Comparison of ENCODE assay signal across 8 cellular contexts in genomic region chr19:41354343-41354974, GRCh38. TPM values are rescaled to one million over a fixed set of nuclear protein-coding genes. Genes with fewer than 3 reads are reported as not detected.
DNase-seq lines count a peak whose midpoint lies in the region; ATAC-seq and TF ChIP-seq lines count a peak whose summit lies in the region.

No MANE protein-coding gene starts in this region.

- TF ChIP-seq CTCF in testis (IDR thresholded peaks at IDR 0.05) = no peak

- H3K27me3 Mint-ChIP-seq in T-helper 1 cell treated with Interleukin-12 subunit alpha and Interleukin-12 subunit beta and Interleukin-4 antibody, amounts not matched to agents 30 μg/mL and 1 μg/mL, for 36 hours (ENCODE audit: low read depth) = no peaks in the 10 kb centered on the region
- H3K27me3 Mint-ChIP-seq in activated T-helper 17 cell treated with anti-CD3 and anti-CD28 coated beads, Interleukin-2, amount 50 U/mL, for 72 hours = no peaks in the 10 kb centered on the region

- H3K4me3 ChIP-seq in iPS-20b (ENCODE audit: low read length) = peak overlapping the region; percentile 72
- H3K4me3 ChIP-seq in testis = peak overlapping the region in 1 of 2 donors; percentile 69

- no peak for TF ChIP-seq POLR2A in testis (IDR thresholded peaks at IDR 0.05)

- intact Hi-C loops in testis (cut with DNase I; ENCODE audit: low total_unique reads) = no loop called here

- H3K4me1 ChIP-seq in iPS-20b (ENCODE audit: insufficient read depth, low read length) = peaks cover 4% of the 10 kb centered on the region; the same call in 1 of the 2 replicates
- H3K4me1 ChIP-seq in testis = peaks cover 8% of the 10 kb centered on the region

- H3K27me3 ChIP-seq in iPS-20b (ENCODE audit: insufficient read depth, low read length) (peaks cover 51% of the 10 kb centered on the region), testis (no peaks in the 10 kb centered on the region)

- H3K36me3 ChIP-seq in iPS-20b (ENCODE audit: insufficient read depth, low read depth, low read length) = no peaks in the 10 kb centered on the region
- H3K36me3 ChIP-seq in testis (ENCODE audit: low read depth, missing control alignments) = no peaks in the 10 kb centered on the region

- H3K9me3 ChIP-seq in iPS-20b (ENCODE audit: insufficient read depth, low read depth, low read length) (no peaks in the 10 kb centered on the region), testis (no peaks in the 10 kb centered on the region)

- H3K9me3 Mint-ChIP-seq in T-helper 1 cell treated with Interleukin-12 subunit alpha and Interleukin-12 subunit beta and Interleukin-4 antibody, amounts not matched to agents 30 μg/mL and 1 μg/mL, for 36 hours = no peaks in the 10 kb centered on the region
- H3K9me3 Mint-ChIP-seq in activated T-helper 17 cell treated with anti-CD3 and anti-CD28 coated beads, Interleukin-2, amount 50 U/mL, for 72 hours = no peaks in the 10 kb centered on the region

- H3K9ac ChIP-seq in iPS-20b (ENCODE audit: low read depth, low read length) = no peak overlapping the region

- DNase-seq in T-helper 1 cell (no peak), testis (no peak), epidermal melanocyte (ENCODE audit: insufficient read length, low spot score) (no peak), NCI-H2107 treated with DMSO at 0.1 percent for 48 hours (lab: John Stamatoyannopoulos, UW; ENCODE audit: unreplicated experiment) (no peak), DMS153 (lab: John Stamatoyannopoulos, UW) (no peak)

- ATAC-seq in activated T-helper 17 cell treated with anti-CD3 and anti-CD28 coated beads, Interleukin-2, amount 50 U/mL, for 72 hours (replicated peaks) = no peak

- 66 to 88% methylated on average over 15 to 24 of the region's 24 CpGs for WGBS in testis, 2 donors

- H3K36me3 Mint-ChIP-seq in T-helper 1 cell treated with Interleukin-12 subunit alpha and Interleukin-12 subunit beta and Interleukin-4 antibody, amounts not matched to agents 30 μg/mL and 1 μg/mL, for 36 hours (ENCODE audit: low read depth) = peaks cover 19% of the 10 kb centered on the region
- peaks cover 42% of the 10 kb centered on the region for H3K36me3 Mint-ChIP-seq in activated T-helper 17 cell treated with anti-CD3 and anti-CD28 coated beads, Interleukin-2, amount 50 U/mL, for 72 hours (ENCODE audit: low read depth)

- H3K4me1 Mint-ChIP-seq in T-helper 1 cell treated with Interleukin-12 subunit alpha and Interleukin-12 subunit beta and Interleukin-4 antibody, amounts not matched to agents 30 μg/mL and 1 μg/mL, for 36 hours (ENCODE audit: low read depth) = peaks cover 48% of the 10 kb centered on the region
- peaks cover 44% of the 10 kb centered on the region for H3K4me1 Mint-ChIP-seq in activated T-helper 17 cell treated with anti-CD3 and anti-CD28 coated beads, Interleukin-2, amount 50 U/mL, for 72 hours

- H3K4me3 Mint-ChIP-seq in T-helper 1 cell treated with Interleukin-12 subunit alpha and Interleukin-12 subunit beta and Interleukin-4 antibody, amounts not matched to agents 30 μg/mL and 1 μg/mL, for 36 hours = peak overlapping the region; percentile 86
- H3K4me3 Mint-ChIP-seq in activated T-helper 17 cell treated with anti-CD3 and anti-CD28 coated beads, Interleukin-2, amount 50 U/mL, for 72 hours = peak overlapping the region; percentile 76

- H3K27ac ChIP-seq in iPS-20b (ENCODE audit: low read length) = no peak overlapping the region
- H3K27ac ChIP-seq in testis = peak overlapping the region; percentile 52 to 91

- H3K27ac Mint-ChIP-seq in T-helper 1 cell treated with Interleukin-12 subunit alpha and Interleukin-12 subunit beta and Interleukin-4 antibody, amounts not matched to agents 30 μg/mL and 1 μg/mL, for 36 hours = peak overlapping the region; percentile 95
- peak overlapping the region; percentile 84 for H3K27ac Mint-ChIP-seq in activated T-helper 17 cell treated with anti-CD3 and anti-CD28 coated beads, Interleukin-2, amount 50 U/mL, for 72 hours

RNA-seq across cellular contexts. Expression of gene TGFB1, which starts 0.7 kb away (rescaled TPM):
- total RNA-seq in activated T-helper 17 cell treated with anti-CD3 and anti-CD28 coated beads, Interleukin-2, amount 50 U/mL, for 72 hours = 100 to 1,000 TPM; 107 to 158 TPM
- total RNA-seq in testis = 10 to 100 TPM; 12.7 to 17.0 TPM
- polyA plus RNA-seq in testis (ENCODE audit: insufficient read depth, low read depth, low replicate concordance) = 19.8 TPM

RNA-seq across cellular contexts. Expression of gene B9D2, which starts 9.5 kb away (rescaled TPM):
- total RNA-seq in activated T-helper 17 cell treated with anti-CD3 and anti-CD28 coated beads, Interleukin-2, amount 50 U/mL, for 72 hours = 1 to 10 TPM; 6.7 to 9.5 TPM
- total RNA-seq in testis = 10 to 100 TPM in 1 of 2 donors, 1 to 10 TPM in 1; 6.7 to 13.5 TPM
- 14.6 TPM for polyA plus RNA-seq in testis (ENCODE audit: insufficient read depth, low read depth, low replicate concordance)

RNA-seq across cellular contexts. Expression of gene TMEM91, which starts 21.9 kb away (rescaled TPM):
- total RNA-seq in activated T-helper 17 cell treated with anti-CD3 and anti-CD28 coated beads, Interleukin-2, amount 50 U/mL, for 72 hours = 10 to 100 TPM in 1 of 2 donors, 1 to 10 TPM in 1; 3.5 to 15.1 TPM
- total RNA-seq in testis = 10 to 100 TPM; 17.0 to 32.9 TPM
- 33.2 TPM for polyA plus RNA-seq in testis (ENCODE audit: insufficient read depth, low read depth, low replicate concordance)

RNA-seq across cellular contexts. Expression of gene EXOSC5, which starts 42.7 kb away (rescaled TPM):
- 10 to 100 TPM; 33.0 to 58.7 TPM for total RNA-seq in activated T-helper 17 cell treated with anti-CD3 and anti-CD28 coated beads, Interleukin-2, amount 50 U/mL, for 72 hours
- total RNA-seq in testis = 10 to 100 TPM; 19.1 to 23.8 TPM
- 28.0 TPM for polyA plus RNA-seq in testis (ENCODE audit: insufficient read depth, low read depth, low replicate concordance)

RNA-seq across cellular contexts. Expression of gene BCKDHA, which starts 43.2 kb away (rescaled TPM):
- 10 to 100 TPM; 19.4 to 48.1 TPM for total RNA-seq in activated T-helper 17 cell treated with anti-CD3 and anti-CD28 coated beads, Interleukin-2, amount 50 U/mL, for 72 hours
- total RNA-seq in testis = 10 to 100 TPM; 80.8 to 81.3 TPM
- polyA plus RNA-seq in testis (ENCODE audit: insufficient read depth, low read depth, low replicate concordance) = 53.1 TPM

Comparison
In these comparisons a context has a peak if more than half of its experiments do, and no peak if none do; other contexts are left out.
1. RNA of gene TGFB1, which starts 0.7 kb away (total RNA-seq): 107 to 158 TPM in activated T-helper 17 cell treated with anti-CD3 and anti-CD28 coated beads, Interleukin-2, amount 50 U/mL, for 72 hours; 12.7 to 17.0 TPM in testis; every median in the first group is over 4 times any median in the second.